In genomic region chr7:3301831-3302618, GRCh38 we compare ENCODE assay signal across 8 cellular contexts. TPM values are rescaled to one million over a fixed set of nuclear protein-coding genes. Genes with fewer than 3 reads are reported as not detected.
A peak's percentile ranks its signal among the peaks of the same experiment; 100 is the strongest.
DNase-seq lines count a peak whose midpoint lies in the region; ATAC-seq and TF ChIP-seq lines count a peak whose summit lies in the region.

No MANE protein-coding gene starts in this region.

- H3K23ac ChIP-seq in mesendoderm (ENCODE audit: low read length): no peak overlapping the region

- whole genome bisulfite sequencing in ectodermal cell, 2 experiments: 0 to 1% methylated on average over 45 of the region's 45 CpGs
- no CpG with 5 or more reads among the region's 45 CpGs for WGBS in mesendoderm (ENCODE audit: extremely low coverage, insufficient coverage, low lambda C conversion rate)
- 1% methylated on average over 45 of the region's 45 CpGs for WGBS in thymus

- H3K36me3 ChIP-seq in HEK293 (ENCODE audit: control insufficient read depth in 2 of 2, insufficient read depth in 1 of 2, low read length in 2 of 2) (no peaks in the 10 kb centered on the region), SU-DHL-6 (ENCODE audit: low read length) (no peaks in the 10 kb centered on the region), ectodermal cell (ENCODE audit: control insufficient read depth, insufficient read depth, low read length) (no peaks in the 10 kb centered on the region), mesendoderm (ENCODE audit: control insufficient read depth, insufficient read depth, low read length) (no peaks in the 10 kb centered on the region), thymus (ENCODE audit: control insufficient read depth, insufficient read depth) (no peaks in the 10 kb centered on the region)

- CTCF ChIA-PET in HEK293 (lab: Yijun Ruan, JAX): interaction anchor here (0.5 to 2.7 kb wide), 8 partner anchors 127 to 1366 kb away, joined by 3 to 9 read pairs (median 3); no protein-coding TSS in a partner anchor

- no peak for ATAC-seq in HG03439 (IDR thresholded peaks at IDR 0.05; ENCODE audit: unreplicated experiment)

- no peak overlapping the region for H2BK15ac ChIP-seq in mesendoderm (replicated peaks; ENCODE audit: low read depth)

- DNase-seq in ACHN: peak; percentile 72
- peak; percentile 75 for DNase-seq in mesendoderm
- DNase-seq in erythroblast (lab: John Stamatoyannopoulos, UW): no peak

- peak overlapping the region; percentile 52 for H3K18ac ChIP-seq in mesendoderm (ENCODE audit: low read length)

- H2AFZ ChIP-seq in SU-DHL-6 (ENCODE audit: low read depth, low read length, severe bottlenecking): no peak overlapping the region

- H4K20me1 ChIP-seq in SU-DHL-6 (ENCODE audit: low read depth, low read length): no peaks in the 10 kb centered on the region

- no peaks in the 10 kb centered on the region for H3K27me3 ChIP-seq in SU-DHL-6 (ENCODE audit: low read length)
- peaks cover 39% of the 10 kb centered on the region for H3K27me3 ChIP-seq in ectodermal cell (ENCODE audit: control insufficient read depth, insufficient read depth, low read length, poor library complexity, severe bottlenecking)
- no peaks in the 10 kb centered on the region for H3K27me3 ChIP-seq in mesendoderm (ENCODE audit: insufficient read depth, low read length, poor library complexity)
- peaks cover 46% of the 10 kb centered on the region for H3K27me3 ChIP-seq in thymus (ENCODE audit: control insufficient read depth, insufficient read depth)

- H3K27ac ChIP-seq in HEK293 (ENCODE audit: extremely low read depth, low read depth, low read length) (peak overlapping the region; percentile 63; the same call in 1 of the 2 replicates), SU-DHL-6 (ENCODE audit: low read depth, low read length) (no peak overlapping the region), ectodermal cell (ENCODE audit: insufficient read depth, low read depth, low read length, poor library complexity, severe bottlenecking) (no peak overlapping the region), mesendoderm (ENCODE audit: low read depth, low read length) (no peak overlapping the region), thymus (ENCODE audit: low read depth) (peak overlapping the region; percentile 42)

- TF ChIP-seq CTCF in HEK293 (tag by site-specific recombination; IDR thresholded peaks at IDR 0.05) (peak; percentile 44), SU-DHL-6 (IDR thresholded peaks at IDR 0.05; ENCODE audit: insufficient read depth, low read length, poor library complexity, severe bottlenecking) (no peak)

- POLR2A ChIA-PET in HEK293 (lab: Yijun Ruan, JAX): interaction anchor here (0.5 to 0.8 kb wide), 2 partner anchors 19 to 500 kb away, joined by 3 to 4 read pairs; no protein-coding TSS in a partner anchor

- peak overlapping the region; percentile 65 for H3K56ac ChIP-seq in mesendoderm (ENCODE audit: low read length)

- H3K4me1 ChIP-seq in HEK293 (ENCODE audit: control insufficient read depth, insufficient read depth, low read length) (peaks cover 8% of the 10 kb centered on the region; the same call in 1 of the 2 replicates), ectodermal cell (ENCODE audit: control insufficient read depth, insufficient read depth, low read length) (no peaks in the 10 kb centered on the region), mesendoderm (ENCODE audit: control insufficient read depth, low read depth, low read length) (no peaks in the 10 kb centered on the region), thymus (ENCODE audit: control insufficient read depth, insufficient read depth, low read length) (no peaks in the 10 kb centered on the region)

- TF ChIP-seq POLR2A in erythroblast (IDR thresholded peaks at IDR 0.05; ENCODE audit: low read length): no peak

- H3K4me3 ChIP-seq in HEK293 (ENCODE audit: low read depth, low read length) (peak overlapping the region; percentile 67), SU-DHL-6 (ENCODE audit: insufficient read depth, low read length, poor library complexity, severe bottlenecking) (no peak overlapping the region), ectodermal cell (ENCODE audit: insufficient read depth, low read depth, low read length) (peak overlapping the region; percentile 32), mesendoderm (ENCODE audit: low read length) (peak overlapping the region; percentile 18), thymus (ENCODE audit: low read length) (peak overlapping the region; percentile 62)

- H3K4ac ChIP-seq in mesendoderm (ENCODE audit: low read depth, low read length): no peak overlapping the region

- H2BK120ac ChIP-seq in mesendoderm (ENCODE audit: low read depth, low read length): no peak overlapping the region

- H3K79me1 ChIP-seq in mesendoderm (ENCODE audit: low read length): no peaks in the 10 kb centered on the region

- in situ Hi-C loops in ACHN (cut with HindIII; ENCODE audit: low pct_ligation_motif_present, low pct_unique_long_range_greater_than_20kb, low sequenced_read_pairs): no loop called here

- no peak overlapping the region for H2AK5ac ChIP-seq in mesendoderm (ENCODE audit: low read length)

- H3F3A ChIP-seq in SU-DHL-6 (ENCODE audit: insufficient read depth): no peaks in the 10 kb centered on the region

- H3K79me2 ChIP-seq in SU-DHL-6 (ENCODE audit: insufficient read depth, low read length): no peaks in the 10 kb centered on the region
- no peaks in the 10 kb centered on the region for H3K79me2 ChIP-seq in mesendoderm (ENCODE audit: control insufficient read depth, insufficient read depth, low read length)

- no peak overlapping the region for H2BK5ac ChIP-seq in mesendoderm (ENCODE audit: low read length)

- H3K9me2 ChIP-seq in SU-DHL-6 (replicated peaks; ENCODE audit: insufficient read depth, low read length): no peaks in the 10 kb centered on the region

- no peak overlapping the region for H4K5ac ChIP-seq in mesendoderm (ENCODE audit: low read length)

- H3K4me2 ChIP-seq in SU-DHL-6 (ENCODE audit: low read depth, low read length, poor library complexity, severe bottlenecking) (peak overlapping the region; percentile 43), mesendoderm (ENCODE audit: low read length) (peak overlapping the region; percentile 30)

- H3K9me3 ChIP-seq in HEK293 (ENCODE audit: control insufficient read depth, insufficient read depth, low read depth, low read length): no peaks in the 10 kb centered on the region
- H3K9me3 ChIP-seq in SU-DHL-6 (ENCODE audit: insufficient read depth, low read length): no peaks in the 10 kb centered on the region
- H3K9me3 ChIP-seq in ectodermal cell (ENCODE audit: control insufficient read depth, low read length): no peaks in the 10 kb centered on the region
- peaks cover 1% of the 10 kb centered on the region for H3K9me3 ChIP-seq in thymus (ENCODE audit: control insufficient read depth)

- no peak overlapping the region for H4K8ac ChIP-seq in mesendoderm (ENCODE audit: low read depth, low read length)

- no peak overlapping the region; the same call in 1 of the 2 replicates for H3K9ac ChIP-seq in SU-DHL-6 (ENCODE audit: low read length)
- H3K9ac ChIP-seq in mesendoderm (ENCODE audit: low read length): peak overlapping the region; percentile 26

TF ChIP-seq in HEK293, 187 proteins besides CTCF, POLR2A, EP300 and RAD21 (continues in another document):
- no peak for TF ChIP-seq ZBTB21 (tag by site-specific recombination; IDR thresholded peaks at IDR 0.05)
- no peak for TF ChIP-seq ZNF610 (tag by site-specific recombination; IDR thresholded peaks at IDR 0.05; ENCODE audit: borderline replicate concordance)
- no peak for TF ChIP-seq ZNF26 (tag by site-specific recombination; IDR thresholded peaks at IDR 0.05)
- no peak for TF ChIP-seq ZNF214 (tag by site-specific recombination; IDR thresholded peaks at IDR 0.05; ENCODE audit: borderline replicate concordance)
- 0 out of 2 replicates have a peak, but pooled peaks have one; percentile 10 for TF ChIP-seq SP2 (tag by site-specific recombination; IDR thresholded peaks at IDR 0.05)
- TF ChIP-seq MEIS1 (CRISPR knock-in tag; IDR thresholded peaks at IDR 0.05; ENCODE audit: borderline replicate concordance): no peak
- TF ChIP-seq PRDM6 (tag by site-specific recombination; IDR thresholded peaks at IDR 0.05): no peak

RNA-seq across cellular contexts. Expression of gene SDK1, which starts 1.0 kb away (rescaled TPM):
- 4.2 TPM for polyA plus RNA-seq in ectodermal cell (2013, experiment 1 of 4)
- polyA plus RNA-seq in ectodermal cell (2013, experiment 2 of 4): 6.2 TPM
- 3.6 TPM for polyA plus RNA-seq in ectodermal cell (2013, experiment 3 of 4)
- polyA plus RNA-seq in ectodermal cell (2013, experiment 4 of 4): 4.1 TPM
- 1.6 TPM for polyA plus RNA-seq in mesendoderm (2013, experiment 1 of 2)
- 1.8 TPM for polyA plus RNA-seq in mesendoderm (2013, experiment 2 of 2)
- 7.8 TPM for polyA plus RNA-seq in thymus

Comparison
In these comparisons a context has a peak if more than half of its experiments do, and no peak if none do; other contexts are left out.
1. DNase-seq: peak in ACHN (single experiment) and mesendoderm (single experiment); none in erythroblast (0 of 2).
2. H3K27ac ChIP-seq: peak in HEK293 (single experiment) and thymus (single experiment); none in SU-DHL-6 (single experiment), ectodermal cell (single experiment) and mesendoderm (single experiment).